ENCODE assay signal across 8 cellular contexts in the genomic region with DNA sequence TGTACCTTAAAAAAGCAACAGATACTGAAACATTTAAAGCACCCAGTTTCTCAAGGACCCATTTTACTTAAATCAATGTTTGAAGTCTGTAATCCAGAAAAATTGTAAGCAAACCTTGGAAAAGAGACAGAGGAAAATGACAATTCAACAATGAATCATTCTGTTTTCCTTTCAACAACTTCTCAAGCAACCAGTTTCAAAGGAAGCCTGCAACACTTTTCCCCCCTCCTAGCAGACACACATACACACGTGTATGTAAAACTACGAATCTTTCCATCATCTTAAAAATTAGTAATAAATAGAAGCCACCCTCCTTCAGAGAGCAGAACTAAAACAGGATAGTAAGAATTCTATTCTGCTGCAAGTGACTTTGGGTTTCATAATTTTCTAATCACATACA. TPM values are rescaled to one million over a fixed set of nuclear protein-coding genes. Genes with fewer than 3 reads are reported as not detected.
DNase-seq lines count a peak whose midpoint lies in the region; ATAC-seq, FAIRE-seq and TF ChIP-seq lines count a peak whose summit lies in the region.

No MANE protein-coding gene starts in this region.

- in situ Hi-C loops in SK-MEL-5 (cut with HindIII; ENCODE audit: low pct_unique_long_range_greater_than_20kb, low sequenced_read_pairs), result no loop called here

- 0 to 2% (median 0%) methylated on average over 2 of the region's 2 CpGs for WGBS in psoas muscle, 3 donors

- H3K4me3 ChIP-seq in psoas muscle, result peak overlapping the region; percentile 91

- no peak for TF ChIP-seq POLR2A in GM12891 (IDR thresholded peaks at IDR 0.05; ENCODE audit: low read depth, low read length)

- no peak for TF ChIP-seq CTCF in psoas muscle (IDR thresholded peaks at IDR 0.05)

- no peaks in the 10 kb centered on the region for H3K9me3 Mint-ChIP-seq in T-helper 1 cell treated with Interleukin-12 subunit alpha and Interleukin-12 subunit beta and Interleukin-4 antibody, amounts not matched to agents 30 μg/mL and 1 μg/mL, for 36 hours

- DNase-seq in T-helper 1 cell (no peak), SK-MEL-5 (ENCODE audit: low read depth, low spot score) (peak; percentile 14), fibroblast of peridontal ligament (ENCODE audit: extremely low read depth) (peak; percentile 52), psoas muscle (no peak), iPS-NIHi11 (ENCODE audit: low spot score) (no peak), GM12891 (ENCODE audit: insufficient read length, low spot score) (no peak)

- peak overlapping the region; percentile 88 for H3K27ac Mint-ChIP-seq in T-helper 1 cell treated with Interleukin-12 subunit alpha and Interleukin-12 subunit beta and Interleukin-4 antibody, amounts not matched to agents 30 μg/mL and 1 μg/mL, for 36 hours

- peaks cover 21% of the 10 kb centered on the region for H3K27me3 Mint-ChIP-seq in T-helper 1 cell treated with Interleukin-12 subunit alpha and Interleukin-12 subunit beta and Interleukin-4 antibody, amounts not matched to agents 30 μg/mL and 1 μg/mL, for 36 hours (ENCODE audit: low read depth)

- H3K4me1 ChIP-seq in psoas muscle, result peaks cover 34% of the 10 kb centered on the region

- H3K4me3 Mint-ChIP-seq in T-helper 1 cell treated with Interleukin-12 subunit alpha and Interleukin-12 subunit beta and Interleukin-4 antibody, amounts not matched to agents 30 μg/mL and 1 μg/mL, for 36 hours, result peak overlapping the region; percentile 88

- ATAC-seq in psoas muscle (no peak), HG02973 (IDR thresholded peaks at IDR 0.05; ENCODE audit: unreplicated experiment) (no peak)

- intact Hi-C loops in psoas muscle (cut with DNase I), result no loop called here

- H3K36me3 Mint-ChIP-seq in T-helper 1 cell treated with Interleukin-12 subunit alpha and Interleukin-12 subunit beta and Interleukin-4 antibody, amounts not matched to agents 30 μg/mL and 1 μg/mL, for 36 hours (ENCODE audit: low read depth), result no peaks in the 10 kb centered on the region

- peaks cover 29% of the 10 kb centered on the region for H3K4me1 Mint-ChIP-seq in T-helper 1 cell treated with Interleukin-12 subunit alpha and Interleukin-12 subunit beta and Interleukin-4 antibody, amounts not matched to agents 30 μg/mL and 1 μg/mL, for 36 hours (ENCODE audit: low read depth)

- H3K27ac ChIP-seq in psoas muscle, result peak overlapping the region; percentile 96

- H3K36me3 ChIP-seq in psoas muscle (ENCODE audit: insufficient read depth in 1 of 2, low read depth in 1 of 2), result no peaks in the 10 kb centered on the region

- H3K27me3 ChIP-seq in psoas muscle (ENCODE audit: insufficient read depth in 3 of 3, low read length in 2 of 3), result no peaks in the 10 kb centered on the region

- H3K9me3 ChIP-seq in psoas muscle, result no peaks in the 10 kb centered on the region

- FAIRE-seq in GM12891 (lab: Jason Lieb, UNC), result no peak

TF ChIP-seq in GM12891, 5 proteins besides CTCF, POLR2A, EP300 and RAD21:
- TF ChIP-seq POU2F2 (IDR thresholded peaks at IDR 0.05; ENCODE audit: low read depth, low read length) (no peak), SPI1 (IDR thresholded peaks at IDR 0.05; ENCODE audit: low read depth, low read length) (no peak), PAX5 (IDR thresholded peaks at IDR 0.05; ENCODE audit: insufficient read depth, low read length, severe bottlenecking) (no peak)

RNA-seq across cellular contexts. Expression of a gene that starts 1.1 kb away (rescaled TPM):
- 20.0 and 30.3 TPM in 2 replicates for total RNA-seq in SK-MEL-5 (2014; rRNA removed; shearing (Covaris generic))
- 45.1 and 50.0 TPM in 2 replicates for polyA plus RNA-seq in SK-MEL-5 (2015; cell fraction: cytosol; rRNA removed)
- polyA plus RNA-seq in SK-MEL-5 (2015; cell fraction: nucleus; rRNA removed), result 17.6 and 18.7 TPM in 2 replicates
- total RNA-seq in psoas muscle, result 100 to 1,000 TPM in 2 of 4 donors, 10 to 100 TPM in 2; 56.7 to 308 (median 165) TPM
- 100 to 1,000 TPM in 1 of 3 donors, 10 to 100 TPM in 2; 38.8 to 130 (median 49.8) TPM for polyA plus RNA-seq in psoas muscle
- 21.3 TPM for polyA plus RNA-seq in GM12891 (2012; ENCODE audit: low read depth, missing spikeins)

Comparison
In these comparisons a context has a peak if more than half of its experiments do, and no peak if none do; other contexts are left out.
1. DNase-seq: peak in SK-MEL-5 (single experiment) and fibroblast of peridontal ligament (single experiment); none in T-helper 1 cell (0 of 5), psoas muscle (0 of 2), iPS-NIHi11 (single experiment) and GM12891 (single experiment).